Comparison of ENCODE assay signal across 22 cellular contexts in the genomic region with DNA sequence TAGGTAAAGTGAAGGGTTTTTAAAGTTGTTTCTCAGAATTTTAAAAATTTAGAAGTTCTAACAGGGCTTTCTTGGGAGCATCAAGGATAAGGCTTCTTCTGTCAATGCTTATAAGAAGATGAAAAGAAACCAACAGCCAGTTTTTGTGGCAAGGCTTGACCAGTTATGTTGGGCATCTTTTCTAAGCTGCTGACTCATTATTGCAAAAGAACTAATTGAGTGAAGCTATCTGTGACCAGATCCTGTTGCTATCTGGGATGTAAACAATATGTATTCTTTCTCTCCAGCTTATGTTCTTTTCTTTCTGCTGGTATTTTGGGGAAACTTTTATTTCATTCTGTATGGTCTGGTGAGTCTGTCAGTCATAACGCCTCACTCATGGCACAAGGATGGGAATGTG.
DNase-seq lines count a peak whose midpoint lies in the region; TF ChIP-seq lines count a peak whose summit lies in the region.
"Had no signal": no experiment of that assay in that cellular context is flagged by ENCODE, and none has a peak within 500 bp of the region (broad histone marks: within the 10 kb centered on the region; RNA-seq: fewer than 3 reads in every experiment).

No MANE protein-coding gene starts in this region.

- H3K9me2 ChIP-seq in GM23248 (ENCODE audit: insufficient read depth): no peaks in the 10 kb centered on the region

- no peak overlapping the region for H3K9ac ChIP-seq in GM23248

- 5 to 21% methylated on average over 1 of the region's 1 CpG for WGBS in GM23248 (ENCODE audit: low coverage in 1 of 2, low lambda C conversion rate in 2 of 2, missing lambda C conversion rate in 2 of 2), 2 experiments

- in situ Hi-C loops in GM23248 (cut with MboI): no loop called here

- no peak overlapping the region for H3K4me2 ChIP-seq in GM23248 (ENCODE audit: unreplicated experiment)
- H3K4me2 ChIP-seq: A549, hepatocyte had no signal

- peak; percentile 46 for DNase-seq in AG08395 (ENCODE audit: low spot score)
- DNase-seq in GM23248: peak; percentile 38
- peak; percentile 14 for DNase-seq in astrocyte of the hippocampus (ENCODE audit: low read depth, low spot score)
- DNase-seq in fibroblast of villous mesenchyme (ENCODE audit: low read depth): peak; percentile 14
- no peak for DNase-seq in NCI-H1436 (lab: John Stamatoyannopoulos, UW)
- DNase-seq in SIG-M5 (lab: John Stamatoyannopoulos, UW): no peak
- no peak for DNase-seq in DMS53 (lab: John Stamatoyannopoulos, UW)
- no peak for DNase-seq in NCI-H146 (lab: John Stamatoyannopoulos, UW)
- DNase-seq: activated CD4-positive, alpha-beta T cell treated with anti-CD3 and anti-CD28 coated beads, Interleukin-2, amount 10 ng/mL, durations not matched to agents 24 days and 14 days; DMS153; immature natural killer cell; Karpas-422; left lung; NCI-H1417; NCI-H2171; NCI-H526 treated with DMSO at 0.1 percent for 48 hours; stimulated activated CD4-positive, alpha-beta T cell treated with anti-CD3 and anti-CD28 coated beads, Interleukin-2, amount 100 ng/mL, for 24 hours; T-helper 17 cell had no signal

- H3K27ac ChIP-seq in GM23248: no peak overlapping the region
- H3K27ac ChIP-seq: A549, hepatocyte, left lung, skin epidermis, suprapubic skin had no signal

- no peaks in the 10 kb centered on the region for H3K79me2 ChIP-seq in GM23248 (ENCODE audit: insufficient read depth)
- H3K79me2 ChIP-seq: hepatocyte had no signal

- H3K27me3 ChIP-seq in GM23248 (replicated peaks; ENCODE audit: insufficient read depth): no peaks in the 10 kb centered on the region
- H3K27me3 ChIP-seq: hepatocyte, left lung, suprapubic skin had no signal

- H3K4me3 ChIP-seq in GM23248 (no peak overlapping the region), fibroblast of villous mesenchyme (ENCODE audit: low read depth, low read length) (no peak overlapping the region)
- H3K4me3 ChIP-seq: A549, hepatocyte, left lung, skin epidermis, suprapubic skin had no signal

- no peak for TF ChIP-seq CTCF in fibroblast of villous mesenchyme (IDR thresholded peaks at IDR 0.05; ENCODE audit: insufficient read depth, low read depth, low read length)

- no peak overlapping the region for H2AFZ ChIP-seq in GM23248
- H2AFZ ChIP-seq: hepatocyte had no signal

- no peaks in the 10 kb centered on the region for H3F3A ChIP-seq in GM23248 (ENCODE audit: insufficient read depth)

- no peaks in the 10 kb centered on the region for H3K9me3 ChIP-seq in GM23248 (ENCODE audit: low read depth)
- H3K9me3 ChIP-seq: A549, suprapubic skin had no signal

- H3K36me3 ChIP-seq in GM23248 (ENCODE audit: low read depth): no peaks in the 10 kb centered on the region
- H3K36me3 ChIP-seq: left lung, suprapubic skin had no signal

- H4K20me1 ChIP-seq in GM23248 (ENCODE audit: insufficient read depth): no peaks in the 10 kb centered on the region

- no peaks in the 10 kb centered on the region for H3K4me1 ChIP-seq in GM23248 (ENCODE audit: insufficient read depth)
- H3K4me1 ChIP-seq: A549, left lung, suprapubic skin had no signal

Comparison
In these comparisons a context has a peak if more than half of its experiments do, and no peak if none do; other contexts are left out.
1. DNase-seq: peak in AG08395 (single experiment), GM23248 (single experiment), astrocyte of the hippocampus (single experiment) and fibroblast of villous mesenchyme (single experiment); none in NCI-H1436 (single experiment), SIG-M5 (single experiment), DMS53 (single experiment) and NCI-H146 (single experiment).